Comparison of ENCODE assay signal across 12 cellular contexts in the genomic region with DNA sequence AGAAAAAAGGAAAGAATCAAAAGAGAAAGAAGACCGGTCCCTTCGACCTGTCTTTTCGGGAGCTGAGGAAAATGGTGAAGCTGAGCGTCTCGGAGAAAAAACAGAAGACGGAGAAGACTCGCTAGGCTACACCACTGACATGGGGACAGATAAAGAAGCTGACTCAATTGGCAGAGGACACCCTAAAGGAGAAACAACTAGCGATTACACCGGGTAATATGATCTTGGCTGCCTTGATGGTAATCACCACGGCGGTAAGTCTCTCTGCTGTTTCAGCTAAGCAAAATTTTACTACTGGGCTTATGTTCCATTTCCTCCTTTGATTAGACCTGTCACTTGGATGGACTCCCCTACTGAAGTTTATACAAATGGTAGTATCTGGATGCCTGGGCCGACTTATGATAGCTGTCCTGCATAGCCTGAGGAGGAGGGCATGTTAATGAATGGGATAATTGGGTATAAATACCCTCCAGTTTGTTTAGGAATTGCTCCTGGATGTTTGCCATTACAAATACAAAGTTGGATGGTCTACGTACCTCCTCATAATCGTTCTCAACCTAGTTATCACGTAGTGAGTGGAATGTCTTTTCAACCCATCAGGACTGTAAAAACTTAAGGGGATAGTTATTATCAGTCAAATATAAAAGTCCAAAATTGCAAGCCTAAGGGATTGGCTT. TPM values are rescaled to one million over a fixed set of nuclear protein-coding genes. Genes with fewer than 3 reads are reported as not detected.
DNase-seq lines count a peak whose midpoint lies in the region; ATAC-seq and TF ChIP-seq lines count a peak whose summit lies in the region.
"Had no signal": no experiment of that assay in that cellular context is flagged by ENCODE, and none has a peak within 500 bp of the region (broad histone marks: within the 10 kb centered on the region; RNA-seq: fewer than 3 reads in every experiment).

No MANE protein-coding gene starts in this region.

- peak overlapping the region; percentile 77 for H2AFZ ChIP-seq in PC-3 (ENCODE audit: low read length)

- no peak for TF ChIP-seq CTCF in PC-3 (conservative IDR thresholded peaks at IDR 0.05; ENCODE audit: low read depth, low read length)
- no peak for TF ChIP-seq CTCF in fibroblast of the aortic adventitia (IDR thresholded peaks at IDR 0.05; ENCODE audit: insufficient read depth, low read length)

- DNase-seq in PC-3 (no peak), fibroblast of the aortic adventitia (ENCODE audit: low read depth) (peak; percentile 20), retina (peak; percentile 29), AG08395 (ENCODE audit: low spot score) (no peak)
- DNase-seq in effector memory CD8-positive, alpha-beta T cell = no peak
- DNase-seq: activated T-cell treated with anti-CD3 and anti-CD28 coated beads, Interleukin-2, amount 50 U/mL, for 4 hours; DND-41; stimulated activated naive CD8-positive, alpha-beta T cell treated with anti-CD3 and anti-CD28 coated beads, Interleukin-15, Interleukin-2, amounts not matched to agents 100 U/mL and 50 U/mL, for 24 hours; T-helper 9 cell had no signal

- H3K27ac ChIP-seq in HUES48 (ENCODE audit: low read depth, low read length) (no peak overlapping the region), PC-3 (ENCODE audit: low read length) (no peak overlapping the region)

- ATAC-seq in PC-3 (no peak; the same call in 1 of the 2 replicates), GM18867 (IDR thresholded peaks at IDR 0.05; ENCODE audit: unreplicated experiment) (no peak)
- ATAC-seq in effector memory CD8-positive, alpha-beta T cell (replicated peaks) = no peak
- ATAC-seq: activated T-cell treated with anti-CD3 and anti-CD28 coated beads, Interleukin-2, amount 50 U/mL, for 4 hours; stimulated activated naive CD8-positive, alpha-beta T cell treated with anti-CD3 and anti-CD28 coated beads, Interleukin-15, Interleukin-2, amounts not matched to agents 100 U/mL and 50 U/mL, for 24 hours had no signal

- H3K36me3 ChIP-seq in HUES48 (ENCODE audit: control insufficient read depth, insufficient read depth, low read length) = no peaks in the 10 kb centered on the region
- no peaks in the 10 kb centered on the region for H3K36me3 ChIP-seq in PC-3 (ENCODE audit: low read depth, low read length)

- H3F3A ChIP-seq in PC-3 (ENCODE audit: low read length, unreplicated experiment) = no peaks in the 10 kb centered on the region

- H3K9me3 ChIP-seq in HUES48 (ENCODE audit: control insufficient read depth, insufficient read depth, low read length) (no peaks in the 10 kb centered on the region), PC-3 (ENCODE audit: low read length) (no peaks in the 10 kb centered on the region)

- no peaks in the 10 kb centered on the region for H4K20me1 ChIP-seq in PC-3 (ENCODE audit: low read length)

- H3K27me3 Mint-ChIP-seq in effector memory CD8-positive, alpha-beta T cell = peaks cover 54 to 65% of the 10 kb centered on the region in 2 donors

- H3K9me3 Mint-ChIP-seq in effector memory CD8-positive, alpha-beta T cell = no peaks in the 10 kb centered on the region
- H3K9me3 Mint-ChIP-seq: activated T-cell treated with anti-CD3 and anti-CD28 coated beads, Interleukin-2, amount 50 U/mL, for 4 hours had no signal

- peaks cover 1 to 5% of the 10 kb centered on the region in 2 donors for H3K4me1 Mint-ChIP-seq in effector memory CD8-positive, alpha-beta T cell (ENCODE audit: low read depth in 2 of 2)

- intact Hi-C loops in PC-3 (cut with micrococcal nuclease) = no loop called here

- no peaks in the 10 kb centered on the region for H3K79me2 ChIP-seq in PC-3 (ENCODE audit: low read length)

- H3K9ac ChIP-seq in HUES48 (ENCODE audit: low read depth, low read length) (no peak overlapping the region), PC-3 (ENCODE audit: low read length) (0 out of 2 replicates have a peak overlapping the region, but pooled peaks have one; percentile 9)

- H3K27me3 ChIP-seq in HUES48 (ENCODE audit: control insufficient read depth, insufficient read depth, low read length) = peaks cover 54% of the 10 kb centered on the region
- H3K27me3 ChIP-seq in PC-3 (ENCODE audit: low read length) = no peaks in the 10 kb centered on the region

- no peak overlapping the region for H3K27ac Mint-ChIP-seq in effector memory CD8-positive, alpha-beta T cell

- peak overlapping the region in 1 of 2 donors; percentile 8 for H3K4me3 Mint-ChIP-seq in effector memory CD8-positive, alpha-beta T cell
- H3K4me3 Mint-ChIP-seq: activated T-cell treated with anti-CD3 and anti-CD28 coated beads, Interleukin-2, amount 50 U/mL, for 4 hours had no signal

- H3K4me2 ChIP-seq in PC-3 (ENCODE audit: low read length) = peak overlapping the region; percentile 83

- H3K9me2 ChIP-seq in PC-3 (replicated peaks; ENCODE audit: low read length) = no peaks in the 10 kb centered on the region

- no TSS peak for BruUV-seq in PC-3 (replicated peaks; lab: Mats Ljungman, UMichigan)

- CTCF ChIA-PET in PC-3 (lab: Charles Lee) = interaction anchor here (0.5 to 1.0 kb wide), 2 partner anchors 11 to 31 kb away, joined by 3 to 4 read pairs; no protein-coding TSS in a partner anchor

- POLR2A ChIA-PET in PC-3 (lab: Charles Lee; ENCODE audit: unreplicated experiment) = no interaction called here

- H3K4me1 ChIP-seq in HUES48 (ENCODE audit: control insufficient read depth, insufficient read depth, low read length) (peaks cover 30% of the 10 kb centered on the region), PC-3 (ENCODE audit: insufficient read depth, low read length) (peaks cover 32% of the 10 kb centered on the region)

- peak overlapping the region; percentile 63 for H3K4me3 ChIP-seq in HUES48 (ENCODE audit: low read depth, low read length)
- peak overlapping the region; percentile 62 for H3K4me3 ChIP-seq in PC-3 (ENCODE audit: low read length)
- peak overlapping the region; percentile 38 for H3K4me3 ChIP-seq in fibroblast of the aortic adventitia (ENCODE audit: low read depth, low read length)

- H3K36me3 Mint-ChIP-seq in effector memory CD8-positive, alpha-beta T cell (ENCODE audit: insufficient read depth) = peaks cover 2% of the 10 kb centered on the region

RNA-seq across cellular contexts. Expression of a gene that starts 24.1 kb away (rescaled TPM):
- total RNA-seq in PC-3 (2014; rRNA removed) (not detected in 2 replicates), fibroblast of the aortic adventitia (ENCODE audit: low replicate concordance) (0.57 TPM in 1 of 2 replicates, not detected in the other)

RNA-seq across cellular contexts. Expression of a gene that starts 24.6 kb away (rescaled TPM):
- 0.55 and 1.2 TPM in 2 replicates for total RNA-seq in PC-3 (2014; rRNA removed)
- not detected in 2 replicates for total RNA-seq in fibroblast of the aortic adventitia (ENCODE audit: low replicate concordance)
- total RNA-seq: mesenteric fat pad had no signal

RNA-seq across cellular contexts. Expression of a gene that starts 55.4 kb away (rescaled TPM):
- 1.4 and 3.6 TPM in 2 replicates for total RNA-seq in PC-3 (2014; rRNA removed)
- 0.09 TPM in 1 of 2 replicates, not detected in the other for total RNA-seq in fibroblast of the aortic adventitia (ENCODE audit: low replicate concordance)
- total RNA-seq: activated T-cell treated with anti-CD3 and anti-CD28 coated beads, Interleukin-2, amount 50 U/mL, for 4 hours; mesenteric fat pad had no signal

Comparison
In these comparisons a context has a peak if more than half of its experiments do, and no peak if none do; other contexts are left out.
1. DNase-seq: peak in fibroblast of the aortic adventitia (single experiment) and retina (single experiment); none in PC-3 (single experiment), effector memory CD8-positive, alpha-beta T cell (0 of 3) and AG08395 (single experiment).
2. Peak in every context shown above with its lines, with median percentiles within 50 percentile points of each other: H3K4me3 ChIP-seq.